In genomic region chr3:31105438-31106077, GRCh38 we compare ENCODE assay signal across 11 cellular contexts.
DNase-seq lines count a peak whose midpoint lies in the region; ATAC-seq and TF ChIP-seq lines count a peak whose summit lies in the region.
"Had no signal": no experiment of that assay in that cellular context is flagged by ENCODE, and none has a peak within 500 bp of the region (broad histone marks: within the 10 kb centered on the region; RNA-seq: fewer than 3 reads in every experiment).

No MANE protein-coding gene starts in this region.

- DNase-seq in AG08396 (ENCODE audit: low spot score) (peak; percentile 73), HCEC 1CT (peak; percentile 97), glomerular visceral epithelial cell (ENCODE audit: extremely low spot score) (peak; percentile 73)
- DNase-seq in effector memory CD4-positive, alpha-beta T cell = no peak
- DNase-seq: GDM1 had no signal

- no peak for ATAC-seq in GM21360 (IDR thresholded peaks at IDR 0.05; ENCODE audit: unreplicated experiment)
- no peak for ATAC-seq in GM21619 (IDR thresholded peaks at IDR 0.05; ENCODE audit: unreplicated experiment)
- ATAC-seq in GM21825 (IDR thresholded peaks at IDR 0.05; ENCODE audit: unreplicated experiment) = no peak

- H3K36me3 ChIP-seq in effector memory CD4-positive, alpha-beta T cell (ENCODE audit: control insufficient read depth, insufficient read depth, low read length) = no peaks in the 10 kb centered on the region
- H3K36me3 ChIP-seq: esophagus muscularis mucosa had no signal

- H3K4me3 ChIP-seq in effector memory CD4-positive, alpha-beta T cell (ENCODE audit: insufficient read depth, low read depth, low read length, poor library complexity, severe bottlenecking) = no peak overlapping the region
- H3K4me3 ChIP-seq: esophagus muscularis mucosa had no signal

- TF ChIP-seq CTCF in VCaP (conservative IDR thresholded peaks at IDR 0.05) = no peak

- no peaks in the 10 kb centered on the region for H3K27me3 ChIP-seq in effector memory CD4-positive, alpha-beta T cell (replicated peaks; ENCODE audit: control insufficient read depth, insufficient read depth, low read length, poor library complexity, severe bottlenecking)
- H3K27me3 ChIP-seq: esophagus muscularis mucosa had no signal

- peak overlapping the region; percentile 46 for H3K27ac ChIP-seq in VCaP
- H3K27ac ChIP-seq in effector memory CD4-positive, alpha-beta T cell (ENCODE audit: insufficient read depth, low read length, poor library complexity, severe bottlenecking) = no peak overlapping the region
- H3K27ac ChIP-seq: esophagus muscularis mucosa, HL-60 had no signal

- H3K9me3 ChIP-seq in effector memory CD4-positive, alpha-beta T cell (ENCODE audit: control insufficient read depth, low read length) = no peaks in the 10 kb centered on the region
- H3K9me3 ChIP-seq: esophagus muscularis mucosa had no signal

- no peaks in the 10 kb centered on the region for H3K4me1 ChIP-seq in effector memory CD4-positive, alpha-beta T cell (ENCODE audit: control insufficient read depth, insufficient read depth, low read length, poor library complexity, severe bottlenecking)
- H3K4me1 ChIP-seq: esophagus muscularis mucosa had no signal

Comparison
In these comparisons a context has a peak if more than half of its experiments do, and no peak if none do; other contexts are left out.
1. DNase-seq: peak in AG08396 (single experiment), HCEC 1CT (single experiment) and glomerular visceral epithelial cell (single experiment); none in effector memory CD4-positive, alpha-beta T cell (0 of 3).